Comparison of ENCODE assay signal across 12 cellular contexts in genomic region chr4:113677333-113677732, GRCh38.
DNase-seq lines count a peak whose midpoint lies in the region; ATAC-seq and TF ChIP-seq lines count a peak whose summit lies in the region.
"Had no signal": no experiment of that assay in that cellular context is flagged by ENCODE, and none has a peak within 500 bp of the region (broad histone marks: within the 10 kb centered on the region; RNA-seq: fewer than 3 reads in every experiment).

No MANE protein-coding gene starts in this region.

- intact Hi-C loops in MCF 10A (cut with micrococcal nuclease): loop anchor here (10.0 kb wide), 1 partner anchor 133 kb away; no protein-coding TSS in a partner anchor

- H3K27me3 Mint-ChIP-seq in activated T-cell treated with anti-CD3 and anti-CD28 coated beads, Interleukin-2, amount 50 U/mL, for 72 hours (ENCODE audit: low read depth): no peaks in the 10 kb centered on the region
- no peaks in the 10 kb centered on the region for H3K27me3 Mint-ChIP-seq in T-cell
- no peaks in the 10 kb centered on the region for H3K27me3 Mint-ChIP-seq in MCF 10A (ENCODE audit: insufficient read depth, unreplicated experiment)

- peak overlapping the region in 1 of 2 donors; percentile 71 for H3K4me3 Mint-ChIP-seq in activated T-cell treated with anti-CD3 and anti-CD28 coated beads, Interleukin-2, amount 50 U/mL, for 72 hours
- H3K4me3 Mint-ChIP-seq in T-cell: peak overlapping the region; percentile 68 to 77 (median 69)
- H3K4me3 Mint-ChIP-seq in stimulated activated effector memory CD8-positive, alpha-beta T cell treated with anti-CD3 and anti-CD28 coated beads, Interleukin-12 subunit alpha, Interleukin-12 subunit beta, amount 100 ng/mL, for 72 hours: peak overlapping the region; percentile 26
- H3K4me3 Mint-ChIP-seq in MCF 10A (ENCODE audit: unreplicated experiment): no peak overlapping the region

- H3K9me3 Mint-ChIP-seq in activated T-cell treated with anti-CD3 and anti-CD28 coated beads, Interleukin-2, amount 50 U/mL, for 72 hours: peaks cover 3 to 4% of the 10 kb centered on the region in 2 donors
- peaks cover 0 to 6% (median 6%) of the 10 kb centered on the region in 3 donors for H3K9me3 Mint-ChIP-seq in T-cell
- no peaks in the 10 kb centered on the region for H3K9me3 Mint-ChIP-seq in stimulated activated effector memory CD8-positive, alpha-beta T cell treated with anti-CD3 and anti-CD28 coated beads, Interleukin-12 subunit alpha, Interleukin-12 subunit beta, amount 100 ng/mL, for 72 hours
- H3K9me3 Mint-ChIP-seq in MCF 10A (ENCODE audit: unreplicated experiment): no peaks in the 10 kb centered on the region

- no peak for ATAC-seq in activated T-cell treated with anti-CD3 and anti-CD28 coated beads, Interleukin-2, amount 50 U/mL, for 72 hours (replicated peaks in 1 of 2)
- ATAC-seq in T-cell (replicated peaks in 1 of 4) (peak; percentile 68 to 92 (median 75)), GM18907 (IDR thresholded peaks at IDR 0.05; ENCODE audit: unreplicated experiment) (no peak)
- ATAC-seq in stimulated activated effector memory CD8-positive, alpha-beta T cell treated with anti-CD3 and anti-CD28 coated beads, Interleukin-12 subunit alpha, Interleukin-12 subunit beta, amount 100 ng/mL, for 72 hours: no peak
- ATAC-seq: HCT116 had no signal

- no TSS peak for BruUV-seq in MCF 10A (replicated peaks; lab: Mats Ljungman, UMichigan)

- peaks cover 76% of the 10 kb centered on the region for H3K4me1 Mint-ChIP-seq in activated T-cell treated with anti-CD3 and anti-CD28 coated beads, Interleukin-2, amount 50 U/mL, for 72 hours (ENCODE audit: low read depth)
- peaks cover 62 to 66% (median 65%) of the 10 kb centered on the region in 3 donors for H3K4me1 Mint-ChIP-seq in T-cell
- peaks cover 47% of the 10 kb centered on the region for H3K4me1 Mint-ChIP-seq in stimulated activated effector memory CD8-positive, alpha-beta T cell treated with anti-CD3 and anti-CD28 coated beads, Interleukin-12 subunit alpha, Interleukin-12 subunit beta, amount 100 ng/mL, for 72 hours
- peaks cover 31% of the 10 kb centered on the region for H3K4me1 Mint-ChIP-seq in MCF 10A (ENCODE audit: insufficient read depth, unreplicated experiment)

- peak overlapping the region; percentile 85 for H3K27ac Mint-ChIP-seq in activated T-cell treated with anti-CD3 and anti-CD28 coated beads, Interleukin-2, amount 50 U/mL, for 72 hours
- H3K27ac Mint-ChIP-seq in T-cell (peak overlapping the region; percentile 88 to 93), MCF 10A (ENCODE audit: low read depth, unreplicated experiment) (no peak overlapping the region)
- H3K27ac Mint-ChIP-seq in stimulated activated effector memory CD8-positive, alpha-beta T cell treated with anti-CD3 and anti-CD28 coated beads, Interleukin-12 subunit alpha, Interleukin-12 subunit beta, amount 100 ng/mL, for 72 hours: peak overlapping the region; percentile 80

- DNase-seq in activated T-cell treated with anti-CD3 and anti-CD28 coated beads, Interleukin-2, amount 50 U/mL, for 72 hours: no peak
- DNase-seq in activated T-cell treated with anti-CD3 and anti-CD28 coated beads for 4 hours: no peak
- DNase-seq in T-cell: no peak
- peak; percentile 25 for DNase-seq in central memory CD4-positive, alpha-beta T cell
- DNase-seq in stimulated activated effector memory CD8-positive, alpha-beta T cell treated with anti-CD3 and anti-CD28 coated beads, Interleukin-12 subunit alpha, Interleukin-12 subunit beta, amount 100 ng/mL, for 72 hours (ENCODE audit: low spot score in 2 of 2): no peak
- DNase-seq in MCF 10A (ENCODE audit: unreplicated experiment): no peak
- DNase-seq in NCI-H748 (lab: John Stamatoyannopoulos, UW; ENCODE audit: unreplicated experiment): no peak
- DNase-seq: activated CD8-positive, alpha-beta memory T cell treated with anti-CD3 and anti-CD28 coated beads, Interleukin-2, amount 50 U/mL, for 4 hours; NCI-H748 treated with DMSO at 0.1 percent for 48 hours; thyroid gland had no signal

- peaks cover 20 to 35% of the 10 kb centered on the region in 2 donors for H3K36me3 Mint-ChIP-seq in activated T-cell treated with anti-CD3 and anti-CD28 coated beads, Interleukin-2, amount 50 U/mL, for 72 hours (ENCODE audit: insufficient read depth in 2 of 2)
- H3K36me3 Mint-ChIP-seq in T-cell (peaks cover 14% of the 10 kb centered on the region), MCF 10A (ENCODE audit: insufficient read depth, unreplicated experiment) (peaks cover 6% of the 10 kb centered on the region)
- H3K36me3 Mint-ChIP-seq in stimulated activated effector memory CD8-positive, alpha-beta T cell treated with anti-CD3 and anti-CD28 coated beads, Interleukin-12 subunit alpha, Interleukin-12 subunit beta, amount 100 ng/mL, for 72 hours: peaks cover 37% of the 10 kb centered on the region

- no peak for TF ChIP-seq CTCF in MCF 10A (IDR thresholded peaks at IDR 0.05; ENCODE audit: unreplicated experiment)

- POLR2A ChIA-PET in T-cell (lab: Charles Lee): interaction anchor here in 1 of 2 donors (0.7 kb wide), 1 partner anchor 10 kb away, joined by 3 read pairs; no protein-coding TSS in a partner anchor
- POLR2A ChIA-PET in MCF 10A (lab: Yijun Ruan, JAX): interaction anchor here (0.9 to 1.3 kb wide), 2 partner anchors 9 to 209 kb away, joined by 3 read pairs; no protein-coding TSS in a partner anchor

- CTCF ChIA-PET in T-cell (lab: Charles Lee): interaction anchor here in 1 of 2 donors (0.8 to 2.4 kb wide), 3 partner anchors 10 to 130 kb away, joined by 3 to 9 read pairs (median 3); no protein-coding TSS in a partner anchor
- CTCF ChIA-PET in MCF 10A (lab: Yijun Ruan, JAX): interaction anchor here (0.9 to 1.6 kb wide), 2 partner anchors 129 to 266 kb away, joined by 3 to 4 read pairs; no protein-coding TSS in a partner anchor

Comparison
In these comparisons a context has a peak if more than half of its experiments do, and no peak if none do; other contexts are left out.
1. ATAC-seq: peak in T-cell (4 of 4); none in activated T-cell treated with anti-CD3 and anti-CD28 coated beads, Interleukin-2, amount 50 U/mL, for 72 hours (0 of 2), stimulated activated effector memory CD8-positive, alpha-beta T cell treated with anti-CD3 and anti-CD28 coated beads, Interleukin-12 subunit alpha, Interleukin-12 subunit beta, amount 100 ng/mL, for 72 hours (single experiment) and GM18907 (single experiment).